Comparison of ENCODE assay signal across 1 cellular context in genomic region chr18:13703899-13704298, GRCh38.
TF ChIP-seq lines count a peak whose summit lies in the region.

No MANE protein-coding gene starts in this region.

TF ChIP-seq in HEK293, 187 proteins besides CTCF, POLR2A, EP300 and RAD21 (continued from another document):
- TF ChIP-seq ZBTB10 (tag by site-specific recombination; IDR thresholded peaks at IDR 0.05) (no peak), ZNF175 (tag by site-specific recombination; IDR thresholded peaks at IDR 0.05) (no peak), ZNF610 (tag by site-specific recombination; IDR thresholded peaks at IDR 0.05; ENCODE audit: borderline replicate concordance) (no peak), ZNF19 (tag by site-specific recombination; IDR thresholded peaks at IDR 0.05; ENCODE audit: low read depth) (no peak), ZNF792 (tag by site-specific recombination; IDR thresholded peaks at IDR 0.05) (no peak), ZNF558 (tag by site-specific recombination; IDR thresholded peaks at IDR 0.05) (no peak), ZSCAN4 (tag by site-specific recombination; IDR thresholded peaks at IDR 0.05) (no peak), GLI2 (tag by site-specific recombination; IDR thresholded peaks at IDR 0.05; ENCODE audit: borderline replicate concordance, low read depth) (no peak), ZNF843 (tag by site-specific recombination; IDR thresholded peaks at IDR 0.05) (no peak), ZNF704 (tag by site-specific recombination; IDR thresholded peaks at IDR 0.05) (no peak), MZF1 (tag by site-specific recombination; IDR thresholded peaks at IDR 0.05; ENCODE audit: borderline replicate concordance) (no peak), ZNF366 (tag by site-specific recombination; conservative IDR thresholded peaks at IDR 0.05) (no peak), BCL11B (tag by site-specific recombination; IDR thresholded peaks at IDR 0.05; ENCODE audit: low read depth) (no peak), ZNF426 (tag by site-specific recombination; IDR thresholded peaks at IDR 0.05) (no peak), ZNF341 (tag by site-specific recombination; IDR thresholded peaks at IDR 0.05; ENCODE audit: low read depth) (no peak), ZNF549 (tag by site-specific recombination; IDR thresholded peaks at IDR 0.05) (peak; percentile 77), ZSCAN23 (tag by site-specific recombination; IDR thresholded peaks at IDR 0.05) (no peak), SP2 (tag by site-specific recombination; IDR thresholded peaks at IDR 0.05) (no peak)
- TF ChIP-seq, protein P1, sequence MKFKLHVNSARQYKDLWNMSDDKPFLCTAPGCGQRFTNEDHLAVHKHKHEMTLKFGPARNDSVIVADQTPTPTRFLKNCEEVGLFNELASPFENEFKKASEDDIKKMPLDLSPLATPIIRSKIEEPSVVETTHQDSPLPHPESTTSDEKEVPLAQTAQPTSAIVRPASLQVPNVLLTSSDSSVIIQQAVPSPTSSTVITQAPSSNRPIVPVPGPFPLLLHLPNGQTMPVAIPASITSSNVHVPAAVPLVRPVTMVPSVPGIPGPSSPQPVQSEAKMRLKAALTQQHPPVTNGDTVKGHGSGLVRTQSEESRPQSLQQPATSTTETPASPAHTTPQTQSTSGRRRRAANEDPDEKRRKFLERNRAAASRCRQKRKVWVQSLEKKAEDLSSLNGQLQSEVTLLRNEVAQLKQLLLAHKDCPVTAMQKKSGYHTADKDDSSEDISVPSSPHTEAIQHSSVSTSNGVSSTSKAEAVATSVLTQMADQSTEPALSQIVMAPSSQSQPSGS (tag by site-specific recombination; IDR thresholded peaks at IDR 0.05; ENCODE audit: low read depth) = no peak
- TF ChIP-seq, protein P2, sequence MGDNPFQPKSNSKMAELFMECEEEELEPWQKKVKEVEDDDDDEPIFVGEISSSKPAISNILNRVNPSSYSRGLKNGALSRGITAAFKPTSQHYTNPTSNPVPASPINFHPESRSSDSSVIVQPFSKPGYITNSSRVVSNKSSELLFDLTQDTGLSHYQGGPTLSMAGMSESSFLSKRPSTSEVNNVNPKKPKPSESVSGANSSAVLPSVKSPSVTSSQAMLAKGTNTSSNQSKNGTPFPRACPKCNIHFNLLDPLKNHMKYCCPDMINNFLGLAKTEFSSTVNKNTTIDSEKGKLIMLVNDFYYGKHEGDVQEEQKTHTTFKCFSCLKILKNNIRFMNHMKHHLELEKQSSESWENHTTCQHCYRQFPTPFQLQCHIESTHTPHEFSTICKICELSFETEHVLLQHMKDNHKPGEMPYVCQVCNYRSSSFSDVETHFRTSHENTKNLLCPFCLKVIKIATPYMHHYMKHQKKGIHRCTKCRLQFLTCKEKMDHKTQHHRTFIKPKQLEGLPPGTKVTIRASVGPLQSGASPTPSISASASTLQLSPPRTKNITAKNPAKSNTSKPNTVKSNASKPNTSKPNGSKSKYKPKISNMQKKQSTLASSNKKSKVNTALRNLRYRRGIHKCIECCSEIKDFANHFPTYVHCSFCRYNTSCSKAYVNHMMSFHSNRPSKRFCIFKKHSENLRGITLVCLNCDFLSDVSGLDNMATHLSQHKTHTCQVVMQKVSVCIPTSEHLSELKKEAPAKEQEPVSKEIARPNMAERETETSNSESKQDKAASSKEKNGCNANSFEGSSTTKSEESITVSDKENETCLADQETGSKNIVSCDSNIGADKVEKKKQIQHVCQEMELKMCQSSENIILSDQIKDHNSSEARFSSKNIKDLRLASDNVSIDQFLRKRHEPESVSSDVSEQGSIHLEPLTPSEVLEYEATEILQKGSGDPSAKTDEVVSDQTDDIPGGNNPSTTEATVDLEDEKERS (tag by site-specific recombination; IDR thresholded peaks at IDR 0.05) = peak; percentile 80; the same call in 1 of the 2 replicates
- TF ChIP-seq, protein P3, sequence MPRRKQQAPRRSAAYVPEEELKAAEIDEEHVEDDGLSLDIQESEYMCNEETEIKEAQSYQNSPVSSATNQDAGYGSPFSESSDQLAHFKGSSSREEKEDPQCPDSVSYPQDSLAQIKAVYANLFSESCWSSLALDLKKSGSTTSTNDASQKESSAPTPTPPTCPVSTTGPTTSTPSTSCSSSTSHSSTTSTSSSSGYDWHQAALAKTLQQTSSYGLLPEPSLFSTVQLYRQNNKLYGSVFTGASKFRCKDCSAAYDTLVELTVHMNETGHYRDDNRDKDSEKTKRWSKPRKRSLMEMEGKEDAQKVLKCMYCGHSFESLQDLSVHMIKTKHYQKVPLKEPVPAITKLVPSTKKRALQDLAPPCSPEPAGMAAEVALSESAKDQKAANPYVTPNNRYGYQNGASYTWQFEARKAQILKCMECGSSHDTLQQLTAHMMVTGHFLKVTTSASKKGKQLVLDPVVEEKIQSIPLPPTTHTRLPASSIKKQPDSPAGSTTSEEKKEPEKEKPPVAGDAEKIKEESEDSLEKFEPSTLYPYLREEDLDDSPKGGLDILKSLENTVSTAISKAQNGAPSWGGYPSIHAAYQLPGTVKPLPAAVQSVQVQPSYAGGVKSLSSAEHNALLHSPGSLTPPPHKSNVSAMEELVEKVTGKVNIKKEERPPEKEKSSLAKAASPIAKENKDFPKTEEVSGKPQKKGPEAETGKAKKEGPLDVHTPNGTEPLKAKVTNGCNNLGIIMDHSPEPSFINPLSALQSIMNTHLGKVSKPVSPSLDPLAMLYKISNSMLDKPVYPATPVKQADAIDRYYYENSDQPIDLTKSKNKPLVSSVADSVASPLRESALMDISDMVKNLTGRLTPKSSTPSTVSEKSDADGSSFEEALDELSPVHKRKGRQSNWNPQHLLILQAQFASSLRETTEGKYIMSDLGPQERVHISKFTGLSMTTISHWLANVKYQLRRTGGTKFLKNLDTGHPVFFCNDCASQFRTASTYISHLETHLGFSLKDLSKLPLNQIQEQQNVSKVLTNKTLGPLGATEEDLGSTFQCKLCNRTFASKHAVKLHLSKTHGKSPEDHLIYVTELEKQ (tag by site-specific recombination; IDR thresholded peaks at IDR 0.05; ENCODE audit: borderline replicate concordance) = no peak
